Comparison of ENCODE assay signal across 8 cellular contexts in genomic region chr2:87301871-87302270, GRCh38.
DNase-seq lines count a peak whose midpoint lies in the region; ATAC-seq, FAIRE-seq and TF ChIP-seq lines count a peak whose summit lies in the region.
"Not testable (repeated sequence)": the region's sequence is repeated elsewhere in the genome, so short reads cannot be mapped to it uniquely, and the experiment has no call there.

No MANE protein-coding gene starts in this region.

- ATAC-seq in K562: not testable (repeated sequence)
- ATAC-seq in left lung: peak; percentile 95
- ATAC-seq in HepG2: peak; percentile 72
- ATAC-seq in lower lobe of right lung: peak; percentile 85 to 96
- ATAC-seq in lung (ENCODE audit: insufficient read depth, low FRiP score): peak; percentile 34
- peak; percentile 93 for ATAC-seq in upper lobe of right lung

- FAIRE-seq in K562 (lab: Jason Lieb, UNC) (peak; percentile 60), endometrium (lab: Jason Lieb, UNC) (peak; percentile 15), HepG2 (lab: Jason Lieb, UNC) (peak; percentile 87)

- H3K4me1 ChIP-seq in K562 (replicated peaks in 1 of 2; ENCODE audit: control insufficient read depth in 2 of 2, insufficient read depth in 2 of 2, low read length in 2 of 2); left lung; HepG2 (ENCODE audit: insufficient read depth, low read length); lower lobe of right lung; lung (ENCODE audit: control insufficient read depth in 2 of 2, insufficient read depth in 2 of 2, low read length in 2 of 2); thyroid gland; upper lobe of right lung: not testable (repeated sequence)

- not testable (repeated sequence) for TF ChIP-seq EP300 in K562 (IDR thresholded peaks at IDR 0.05; ENCODE audit: low read length); HepG2 (IDR thresholded peaks at IDR 0.05; ENCODE audit: low read depth in 2 of 2, low read length in 2 of 2); HepG2 (CRISPR knock-in tag; IDR thresholded peaks at IDR 0.05; ENCODE audit: borderline replicate concordance)

- POLR2A ChIA-PET in K562 (lab: Yijun Ruan, JAX); HepG2 (lab: Yijun Ruan, JAX): not testable (repeated sequence)

- H3K4me3 ChIP-seq in K562; left lung; HepG2 (replicated peaks in 1 of 3; ENCODE audit: insufficient read depth in 1 of 3, low read depth in 2 of 3, low read length in 3 of 3); lower lobe of right lung; lung; thyroid gland (replicated peaks in 1 of 3); upper lobe of right lung: not testable (repeated sequence)

- H4K20me1 ChIP-seq in K562 (replicated peaks; ENCODE audit: control insufficient read depth, insufficient read depth, low read length); HepG2 (ENCODE audit: insufficient read depth, low read length): not testable (repeated sequence)

- not testable (repeated sequence) for H3K4me2 ChIP-seq in K562 (ENCODE audit: insufficient read depth, low read length); HepG2 (ENCODE audit: low read depth, low read length)

- WGBS in K562 (ENCODE audit: insufficient coverage, low coverage, missing lambda C conversion rate): 0% methylated on average over 1 of the region's 2 CpGs
- 0% methylated on average over 2 of the region's 2 CpGs for WGBS in HepG2 (ENCODE audit: low lambda C conversion rate)
- 68% methylated on average over 1 of the region's 2 CpGs for whole genome bisulfite sequencing in lung, 2 donors
- 42 to 45% methylated on average over 2 of the region's 2 CpGs for WGBS in thyroid gland, 2 donors

- not testable (repeated sequence) for BruUV-seq in K562 (replicated peaks; lab: Mats Ljungman, UMichigan); HepG2 (replicated peaks; lab: Mats Ljungman, UMichigan)

- H2AFZ ChIP-seq in K562 (ENCODE audit: low read depth, low read length); HepG2 (ENCODE audit: low read length): not testable (repeated sequence)

- not testable (repeated sequence) for H3K27me3 ChIP-seq in K562 (ENCODE audit: control insufficient read depth in 2 of 2, insufficient read depth in 2 of 2, low read length in 2 of 2); left lung; HepG2 (ENCODE audit: control insufficient read depth in 1 of 2, insufficient read depth in 2 of 2, low read length in 2 of 2); lower lobe of right lung (ENCODE audit: low read depth); lung (ENCODE audit: control insufficient read depth, insufficient read depth); thyroid gland; upper lobe of right lung

- H3K27ac ChIP-seq in K562 (ENCODE audit: extremely low read depth, low read depth, low read length); left lung; HepG2 (ENCODE audit: extremely low read length, insufficient read depth, low read length); lower lobe of right lung; lung (ENCODE audit: low read depth in 1 of 2, low read length in 1 of 2); upper lobe of right lung: not testable (repeated sequence)
- peak overlapping the region in 2 of 3 donors; percentile 82 to 83 for H3K27ac ChIP-seq in thyroid gland

- not testable (repeated sequence) for H3K9me3 ChIP-seq in K562 (replicated peaks; ENCODE audit: control insufficient read depth, insufficient read depth, low read depth, low read length); left lung; HepG2 (ENCODE audit: low read length); lower lobe of right lung; lung (ENCODE audit: control insufficient read depth in 2 of 2, insufficient read depth in 1 of 2, low read length in 1 of 2); thyroid gland; upper lobe of right lung

- DNase-seq in K562 (ENCODE audit: extremely low read depth in 1 of 4, low spot score in 3 of 4); left lung; HepG2 (ENCODE audit: low spot score); lower lobe of right lung; lung (ENCODE audit: low spot score); upper lobe of right lung: not testable (repeated sequence)
- DNase-seq in thyroid gland: peak; percentile 17 to 39

- not testable (repeated sequence) for H3K9me1 ChIP-seq in K562 (ENCODE audit: control insufficient read depth, insufficient read depth, low read length)

- TF ChIP-seq RAD21 in K562 (CRISPR knock-in tag; conservative IDR thresholded peaks at IDR 0.05 in 1 of 2, IDR thresholded peaks at IDR 0.05 in 1 of 2); HepG2 (CRISPR knock-in tag; IDR thresholded peaks at IDR 0.05): not testable (repeated sequence)

- intact Hi-C loops in K562 (cut with micrococcal nuclease); left lung (cut with DNase I); HepG2 (cut with micrococcal nuclease; ENCODE audit: unreplicated experiment); lower lobe of right lung (cut with DNase I); thyroid gland (cut with DNase I); upper lobe of right lung (cut with DNase I): not testable (repeated sequence)

- in situ Hi-C loops in K562 (cut with MboI); HepG2 (cut with HindIII; ENCODE audit: extremely low pct_ligation_motif_present, low pct_unique_long_range_greater_than_20kb): not testable (repeated sequence)

- H3K9ac ChIP-seq in K562 (ENCODE audit: insufficient read depth in 1 of 2, low read depth in 2 of 2, low read length in 2 of 2); HepG2 (ENCODE audit: insufficient read depth, low read depth, low read length): not testable (repeated sequence)

- CTCF ChIA-PET in K562 (lab: Yijun Ruan, JAX; ENCODE audit: low intra/inter-chr PET ratio); HepG2 (lab: Yijun Ruan, JAX; ENCODE audit: low intra/inter-chr PET ratio, low total read pairs): not testable (repeated sequence)

- not testable (repeated sequence) for H3K79me2 ChIP-seq in K562 (ENCODE audit: control insufficient read depth, insufficient read depth, low read length); HepG2 (ENCODE audit: insufficient read depth, low read length)

- not testable (repeated sequence) for H3K36me3 ChIP-seq in K562 (ENCODE audit: control insufficient read depth, insufficient read depth, low read length); left lung; HepG2 (replicated peaks in 1 of 2; ENCODE audit: control insufficient read depth in 1 of 2, insufficient read depth in 2 of 2, low read length in 2 of 2); lower lobe of right lung; lung (ENCODE audit: control insufficient read depth in 2 of 2, insufficient read depth in 2 of 2, low read length in 2 of 2); thyroid gland; upper lobe of right lung

- TF ChIP-seq CTCF in K562 (IDR thresholded peaks at IDR 0.05 in 2 of 3, conservative IDR thresholded peaks at IDR 0.05 in 1 of 3; ENCODE audit: insufficient read depth in 2 of 3, low read depth in 1 of 3, low read length in 3 of 3); left lung (IDR thresholded peaks at IDR 0.05); HepG2 (CRISPR knock-in tag; IDR thresholded peaks at IDR 0.05); lower lobe of right lung (IDR thresholded peaks at IDR 0.05); lung (IDR thresholded peaks at IDR 0.05; ENCODE audit: control extremely low read depth, extremely low read depth); thyroid gland (IDR thresholded peaks at IDR 0.05); upper lobe of right lung (IDR thresholded peaks at IDR 0.05): not testable (repeated sequence)

- not testable (repeated sequence) for TF ChIP-seq POLR2A in K562 (conservative IDR thresholded peaks at IDR 0.05); HepG2 (IDR thresholded peaks at IDR 0.05; ENCODE audit: insufficient read depth in 1 of 2, low read depth in 2 of 2, low read length in 2 of 2); thyroid gland (IDR thresholded peaks at IDR 0.05)
